Comparison of ENCODE assay signal across 9 cellular contexts in the genomic region with DNA sequence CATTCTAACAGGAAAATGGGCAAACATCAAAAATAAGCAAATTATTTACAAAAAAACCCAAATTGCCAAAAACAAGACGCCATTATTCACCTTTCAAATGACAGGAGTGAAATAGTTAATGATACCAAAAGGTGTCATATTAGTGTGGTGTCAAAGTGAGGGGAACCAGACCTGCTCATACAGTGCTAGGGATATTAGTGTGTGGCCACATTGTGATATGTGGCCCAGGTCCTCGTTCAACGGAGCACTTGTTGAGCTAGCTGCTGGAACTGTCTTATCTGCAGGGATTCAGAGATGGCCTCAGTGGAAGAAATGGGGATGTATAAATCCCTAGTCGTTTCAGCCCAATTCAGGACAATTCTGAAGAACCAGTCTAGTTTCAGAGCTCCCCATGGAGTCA. TPM values are rescaled to one million over a fixed set of nuclear protein-coding genes. Genes with fewer than 3 reads are reported as not detected.
"Had no signal": no experiment of that assay in that cellular context is flagged by ENCODE, and none has a peak within 500 bp of the region (broad histone marks: within the 10 kb centered on the region; RNA-seq: fewer than 3 reads in every experiment).

No MANE protein-coding gene starts in this region.

- DNase-seq: GDM1, GF-D8 had no signal

- FAIRE-seq: G401.6, GM12878, GM12891, GM12892, GM18507, GM19239 had no signal

- ATAC-seq: GM12878 had no signal

- H3K4me3 ChIP-seq: GM12878 had no signal

RNA-seq across cellular contexts. Expression of gene GPR85, which starts 41.2 kb away (rescaled TPM):
- total RNA-seq: G401 had no signal
